Comparison of ENCODE assay signal across 8 cellular contexts in the genomic region with DNA sequence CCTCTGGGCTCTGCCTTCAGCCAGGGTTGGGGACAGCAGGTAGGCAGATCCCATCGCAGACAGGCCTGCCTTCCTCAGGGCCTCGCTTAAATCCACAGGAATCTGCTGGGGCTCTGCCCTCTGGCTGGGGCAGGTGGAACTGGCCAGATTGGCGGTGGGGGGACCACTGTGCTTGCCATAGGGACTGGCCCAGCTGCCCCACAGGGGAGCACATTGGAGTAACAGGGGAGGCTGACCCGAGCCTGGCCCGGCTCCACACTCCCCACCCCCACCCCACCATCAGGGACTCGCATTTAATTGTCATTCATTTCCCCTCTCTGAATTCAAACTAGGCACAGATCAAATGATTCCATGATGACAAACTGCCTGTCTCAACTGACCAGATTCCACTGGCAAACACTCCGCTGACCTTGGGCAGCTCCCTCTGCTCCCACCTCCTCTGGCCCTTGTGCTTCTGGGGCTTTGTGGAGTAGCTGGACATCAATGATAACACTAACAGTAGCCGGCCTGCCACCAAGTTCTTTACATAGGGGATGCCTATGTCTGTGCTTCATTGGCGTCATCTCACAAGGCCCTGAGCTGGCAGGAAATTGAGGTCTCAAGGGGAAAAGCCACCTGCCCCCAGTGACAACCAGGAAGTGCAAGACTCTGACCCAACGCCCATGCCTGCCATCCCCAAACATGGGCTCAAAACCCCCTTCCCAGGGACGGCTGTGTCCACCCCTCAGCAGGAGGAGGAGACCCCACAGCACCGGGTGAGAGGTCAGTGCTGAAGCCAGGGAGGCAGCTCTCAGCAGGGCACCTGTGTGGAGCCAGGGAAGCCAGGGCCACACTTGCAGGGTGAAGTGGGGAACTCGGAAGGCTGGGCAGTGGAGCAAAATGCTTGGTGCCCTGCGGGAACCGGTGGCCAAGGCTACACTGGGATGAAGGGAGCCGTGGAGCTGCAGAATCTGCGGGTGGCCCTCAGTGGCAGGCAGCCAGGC. TPM values are rescaled to one million over a fixed set of nuclear protein-coding genes. Genes with fewer than 3 reads are reported as not detected.
A peak's percentile ranks its signal among the peaks of the same experiment; 100 is the strongest.
DNase-seq lines count a peak whose midpoint lies in the region; ATAC-seq and TF ChIP-seq lines count a peak whose summit lies in the region.

No MANE protein-coding gene starts in this region.

- peak in 1 of 3 experiments; percentile 28 for TF ChIP-seq CTCF in nephron (IDR thresholded peaks at IDR 0.05; ENCODE audit: unreplicated experiment in 3 of 3)

- intact Hi-C loops in CD4-positive, alpha-beta memory T cell (cut with micrococcal nuclease) = no loop called here

- H3K4me3 ChIP-seq in CD4-positive, alpha-beta memory T cell (ENCODE audit: low read length in 2 of 2) = no peak overlapping the region

- POLR2A ChIA-PET in CD4-positive, alpha-beta memory T cell (lab: Charles Lee; ENCODE audit: partially characterized antibody) = no interaction called here

- H3K27ac ChIP-seq in CD4-positive, alpha-beta memory T cell (ENCODE audit: low read depth, low read length) = no peak overlapping the region

- peak overlapping the region; percentile 71 to 90 for H3K27ac Mint-ChIP-seq in activated naive CD4-positive, alpha-beta T cell treated with anti-CD3 and anti-CD28 coated beads, Interleukin-2, amount 50 U/mL, for 72 hours
- no peak overlapping the region for H3K27ac Mint-ChIP-seq in nephron
- peak overlapping the region in 2 of 7 donors; percentile 6 to 66 for H3K27ac Mint-ChIP-seq in CD4-positive, alpha-beta memory T cell

- no peaks in the 10 kb centered on the region for H3K4me1 ChIP-seq in CD4-positive, alpha-beta memory T cell (ENCODE audit: insufficient read depth, low read length)

- H3K4me3 Mint-ChIP-seq in activated T-cell treated with anti-CD3 and anti-CD28 coated beads, Interleukin-2, amount 50 U/mL, for 4 hours = peak overlapping the region; percentile 79
- peak overlapping the region in 2 of 3 experiments; percentile 22 to 55 for H3K4me3 Mint-ChIP-seq in nephron
- H3K4me3 Mint-ChIP-seq in CD4-positive, alpha-beta memory T cell = peak overlapping the region in 3 of 8 donors; percentile 20 to 39 (median 36)

- H3K27me3 ChIP-seq in CD4-positive, alpha-beta memory T cell (ENCODE audit: insufficient read depth, low read length) = peaks cover 10% of the 10 kb centered on the region

- peaks cover 30% of the 10 kb centered on the region for H3K4me1 Mint-ChIP-seq in activated T-cell treated with anti-CD3 and anti-CD28 coated beads, Interleukin-2, amount 50 U/mL, for 4 hours (ENCODE audit: low read depth)
- H3K4me1 Mint-ChIP-seq in nephron = peaks cover 18% of the 10 kb centered on the region
- H3K4me1 Mint-ChIP-seq in CD4-positive, alpha-beta memory T cell = peaks cover 1 to 14% (median 6%) of the 10 kb centered on the region in 4 donors

- CTCF ChIA-PET in CD4-positive, alpha-beta memory T cell (lab: Charles Lee; ENCODE audit: partially characterized antibody) = interaction anchor here (1.5 kb wide), 1 partner anchor 14 kb away, joined by 4 read pairs; no protein-coding TSS in a partner anchor

- H3K27me3 Mint-ChIP-seq in activated T-cell treated with anti-CD3 and anti-CD28 coated beads, Interleukin-2, amount 50 U/mL, for 4 hours (ENCODE audit: low read depth) = peaks cover 41% of the 10 kb centered on the region
- peaks cover 58% of the 10 kb centered on the region for H3K27me3 Mint-ChIP-seq in nephron (ENCODE audit: low read depth)
- H3K27me3 Mint-ChIP-seq in CD4-positive, alpha-beta memory T cell = peaks cover 19 to 36% of the 10 kb centered on the region in 2 donors

- no peaks in the 10 kb centered on the region for H3K36me3 Mint-ChIP-seq in activated T-cell treated with anti-CD3 and anti-CD28 coated beads, Interleukin-2, amount 50 U/mL, for 4 hours (ENCODE audit: insufficient read depth)
- no peaks in the 10 kb centered on the region for H3K36me3 Mint-ChIP-seq in activated naive CD4-positive, alpha-beta T cell treated with anti-CD3 and anti-CD28 coated beads, Interleukin-2, amount 50 U/mL, for 72 hours
- no peaks in the 10 kb centered on the region for H3K36me3 Mint-ChIP-seq in nephron (ENCODE audit: low read depth)
- H3K36me3 Mint-ChIP-seq in CD4-positive, alpha-beta memory T cell = no peaks in the 10 kb centered on the region

- peak in 1 of 2 donors; percentile 16 for ATAC-seq in activated T-cell treated with anti-CD3 and anti-CD28 coated beads, Interleukin-2, amount 50 U/mL, for 4 hours
- ATAC-seq in HG03066 (IDR thresholded peaks at IDR 0.05; ENCODE audit: low read depth, unreplicated experiment) = peak; percentile 44
- ATAC-seq in activated naive CD4-positive, alpha-beta T cell treated with anti-CD3 and anti-CD28 coated beads, Interleukin-2, amount 50 U/mL, for 72 hours = peak in 1 of 2 donors; percentile 72

- no peaks in the 10 kb centered on the region for H3K36me3 ChIP-seq in CD4-positive, alpha-beta memory T cell (ENCODE audit: insufficient read depth, low read length)

- no peaks in the 10 kb centered on the region for H3K9me3 Mint-ChIP-seq in activated T-cell treated with anti-CD3 and anti-CD28 coated beads, Interleukin-2, amount 50 U/mL, for 4 hours
- no peaks in the 10 kb centered on the region for H3K9me3 Mint-ChIP-seq in activated naive CD4-positive, alpha-beta T cell treated with anti-CD3 and anti-CD28 coated beads, Interleukin-2, amount 50 U/mL, for 72 hours
- no peaks in the 10 kb centered on the region for H3K9me3 Mint-ChIP-seq in nephron
- no peaks in the 10 kb centered on the region for H3K9me3 Mint-ChIP-seq in CD4-positive, alpha-beta memory T cell

- H3K9me3 ChIP-seq in CD4-positive, alpha-beta memory T cell (ENCODE audit: control insufficient read depth in 1 of 2, low read length in 2 of 2) = no peaks in the 10 kb centered on the region

- no peak for DNase-seq in activated T-cell treated with anti-CD3 and anti-CD28 coated beads, Interleukin-2, amount 50 U/mL, for 4 hours
- no peak for DNase-seq in activated T-cell treated with anti-CD3 and anti-CD28 coated beads for 4 hours
- DNase-seq in activated naive CD4-positive, alpha-beta T cell treated with anti-CD3 and anti-CD28 coated beads, Interleukin-2, amount 50 U/mL, for 72 hours (ENCODE audit: low spot score in 2 of 2) = no peak
- no peak for DNase-seq in C1 segment of cervical spinal cord (lab: John Stamatoyannopoulos, UW)
- DNase-seq in NCI-H187 treated with DMSO at 0.1 percent for 48 hours (lab: John Stamatoyannopoulos, UW) = no peak
- DNase-seq in CD4-positive, alpha-beta memory T cell = no peak

RNA-seq across cellular contexts. Expression of gene B3GNT7, which starts 2.1 kb away (rescaled TPM):
- total RNA-seq in activated T-cell treated with anti-CD3 and anti-CD28 coated beads, Interleukin-2, amount 50 U/mL, for 4 hours = under 1 TPM; 0.24 to 0.46 (median 0.40) TPM
- under 1 TPM; 0.07 to 0.43 TPM for total RNA-seq in activated naive CD4-positive, alpha-beta T cell treated with anti-CD3 and anti-CD28 coated beads, Interleukin-2, amount 50 U/mL, for 72 hours
- not detected for total RNA-seq in CD4-positive, alpha-beta memory T cell
- polyA plus RNA-seq in CD4-positive, alpha-beta memory T cell = not detected

Comparison
In these comparisons a context has a peak if more than half of its experiments do, and no peak if none do; other contexts are left out.
1. H3K27ac Mint-ChIP-seq: peak in activated naive CD4-positive, alpha-beta T cell treated with anti-CD3 and anti-CD28 coated beads, Interleukin-2, amount 50 U/mL, for 72 hours (2 of 2); none in nephron (0 of 3).